In genomic region chr16:25886598-25886997, GRCh38 we compare ENCODE assay signal across 28 cellular contexts.
"Had no signal": no experiment of that assay in that cellular context is flagged by ENCODE, and none has a peak within 500 bp of the region (broad histone marks: within the 10 kb centered on the region; RNA-seq: fewer than 3 reads in every experiment).

No MANE protein-coding gene starts in this region.

- DNase-seq: hypothalamus; immature natural killer cell; kidney; left colon; left lung; lower lobe of right lung; mammary epithelial cell; mesenchymal stem cell; naive thymus-derived CD8-positive, alpha-beta T cell; nucleus accumbens; psoas muscle; right lobe of liver; stimulated activated CD4-positive, alpha-beta T cell treated with anti-CD3 and anti-CD28 coated beads, Interleukin-1b, Interleukin-23, amount 100 ng/mL, for 48 hours; stimulated activated CD4-positive, alpha-beta T cell treated with anti-CD3 and anti-CD28 coated beads, Interleukin-2, amount 100 ng/mL, for 48 hours; stimulated activated CD4-positive, alpha-beta T cell treated with anti-CD3 and anti-CD28 coated beads, Interleukin-4, amount 100 ng/mL, for 4 hours; stimulated activated CD8-positive, alpha-beta memory T cell treated with anti-CD3 and anti-CD28 coated beads, Interleukin-4, amount 100 ng/mL, for 48 hours; stimulated activated naive CD4-positive, alpha-beta T cell treated with Interleukin-2 at 50 U/mL for 16 hours; stimulated activated naive CD8-positive, alpha-beta T cell treated with anti-CD3 and anti-CD28 coated beads, Interleukin-15, amount 100 ng/mL, for 72 hours; substantia nigra had no signal

- H3K9me3 ChIP-seq: left lung, lower lobe of right lung, psoas muscle, right atrium auricular region, right lobe of liver, tibial nerve, vagina had no signal

- H3K4me1 Mint-ChIP-seq: immature natural killer cell; naive thymus-derived CD8-positive, alpha-beta T cell; nephron; stimulated activated memory B cell treated with anti-CD40 and anti-IgM and Interleukin-4, amounts not matched to agents 10 μg/mL and 1 μg/mL and 100 μg/mL, for 72 hours; stimulated activated naive CD8-positive, alpha-beta T cell treated with anti-CD3 and anti-CD28 coated beads, Interleukin-15, amount 100 ng/mL, for 72 hours had no signal

- H3K4me3 ChIP-seq: left lung, lower lobe of right lung, psoas muscle, right atrium auricular region, right lobe of liver, smooth muscle cell, tibial nerve, vagina had no signal

- H3K4me3 Mint-ChIP-seq: immature natural killer cell; naive thymus-derived CD8-positive, alpha-beta T cell; nephron; stimulated activated memory B cell treated with anti-CD40 and anti-IgM and Interleukin-4, amounts not matched to agents 10 μg/mL and 1 μg/mL and 100 μg/mL, for 72 hours; stimulated activated naive CD8-positive, alpha-beta T cell treated with anti-CD3 and anti-CD28 coated beads, Interleukin-15, amount 100 ng/mL, for 72 hours; type B pancreatic cell had no signal

- H3K9me3 Mint-ChIP-seq: immature natural killer cell, nephron had no signal

- H3K4me1 ChIP-seq: left lung, lower lobe of right lung, parathyroid adenoma, psoas muscle, right atrium auricular region, right lobe of liver, tibial nerve, vagina had no signal

- H3K36me3 Mint-ChIP-seq: immature natural killer cell; naive thymus-derived CD8-positive, alpha-beta T cell; stimulated activated memory B cell treated with anti-CD40 and anti-IgM and Interleukin-4, amounts not matched to agents 10 μg/mL and 1 μg/mL and 100 μg/mL, for 72 hours; type B pancreatic cell had no signal

- H3K36me3 ChIP-seq: left lung, lower lobe of right lung, right atrium auricular region, right lobe of liver, tibial nerve, vagina had no signal

- H3K4me2 ChIP-seq: smooth muscle cell had no signal

- H3K27me3 ChIP-seq: right atrium auricular region, right lobe of liver, tibial nerve, vagina had no signal

- H3K9ac ChIP-seq: parathyroid adenoma had no signal

- H3K27ac Mint-ChIP-seq: immature natural killer cell; naive thymus-derived CD8-positive, alpha-beta T cell; nephron; stimulated activated memory B cell treated with anti-CD40 and anti-IgM and Interleukin-4, amounts not matched to agents 10 μg/mL and 1 μg/mL and 100 μg/mL, for 72 hours; type B pancreatic cell had no signal

- H3K27ac ChIP-seq: left lung, lower lobe of right lung, parathyroid adenoma, psoas muscle, right atrium auricular region, right lobe of liver, tibial nerve, vagina had no signal

- H3K27me3 Mint-ChIP-seq: stimulated activated memory B cell treated with anti-CD40 and anti-IgM and Interleukin-4, amounts not matched to agents 10 μg/mL and 1 μg/mL and 100 μg/mL, for 72 hours had no signal

- FAIRE-seq: islet of Langerhans, kidney had no signal

- H2AFZ ChIP-seq: parathyroid adenoma had no signal
